ENCODE assay signal across 9 cellular contexts in the genomic region with DNA sequence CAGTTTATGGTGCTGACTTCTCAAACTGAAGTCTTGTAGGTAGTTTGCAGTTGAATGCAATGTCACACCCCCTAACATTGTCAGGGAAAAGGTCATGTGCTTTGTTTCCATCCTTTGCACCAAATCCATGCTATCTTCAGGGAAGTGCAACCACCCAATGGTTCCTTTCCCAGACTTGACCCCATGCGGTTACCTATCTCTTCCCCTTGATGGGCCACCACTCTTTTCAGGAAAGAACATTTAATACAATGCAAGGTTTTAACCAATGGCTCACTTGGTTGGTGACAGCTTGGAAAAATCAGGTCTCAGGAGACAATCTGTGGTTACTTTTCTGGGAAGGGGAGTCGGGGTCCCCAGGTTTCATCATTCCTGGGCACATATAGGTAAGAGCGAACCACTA. TPM values are rescaled to one million over a fixed set of nuclear protein-coding genes. Genes with fewer than 3 reads are reported as not detected.
DNase-seq lines count a peak whose midpoint lies in the region; ATAC-seq and TF ChIP-seq lines count a peak whose summit lies in the region.
"Had no signal": no experiment of that assay in that cellular context is flagged by ENCODE, and none has a peak within 500 bp of the region (broad histone marks: within the 10 kb centered on the region; RNA-seq: fewer than 3 reads in every experiment).

No MANE protein-coding gene starts in this region.

- CTCF ChIA-PET in activated CD4-positive, alpha-beta memory T cell treated with anti-CD3 and anti-CD28 coated beads, Interleukin-2, amount 10 ng/mL, durations not matched to agents 7 days and 5 days (lab: Charles Lee), result interaction anchor here (6.3 kb wide), 1 partner anchor 183 kb away, joined by 129 read pairs; no protein-coding TSS in a partner anchor

- H3K4me1 Mint-ChIP-seq in activated T-cell treated with anti-CD3 and anti-CD28 coated beads, Interleukin-2, amount 50 U/mL, for 72 hours (ENCODE audit: low read depth), result peaks cover 24% of the 10 kb centered on the region
- H3K4me1 Mint-ChIP-seq in activated CD4-positive, alpha-beta memory T cell treated with anti-CD3 and anti-CD28 coated beads, Interleukin-2, amount 10 ng/mL, durations not matched to agents 7 days and 5 days, result peaks cover 29% of the 10 kb centered on the region
- H3K4me1 Mint-ChIP-seq in stimulated activated naive B cell treated with anti-CD40 and anti-IgM and Interleukin-4, amounts not matched to agents 10 μg/mL and 1 μg/mL and 100 μg/mL, for 72 hours, result peaks cover 47 to 73% of the 10 kb centered on the region in 2 donors

- peaks cover 9% of the 10 kb centered on the region for H3K4me1 ChIP-seq in iPS-20b (ENCODE audit: insufficient read depth, low read length)
- peaks cover 0 to 53% (median 15%) of the 10 kb centered on the region in 4 donors for H3K4me1 ChIP-seq in tibial nerve

- H3K27me3 ChIP-seq in iPS-20b (ENCODE audit: insufficient read depth, low read length), result peaks cover 40% of the 10 kb centered on the region
- peaks cover 0 to 3% of the 10 kb centered on the region in 2 donors for H3K27me3 ChIP-seq in tibial nerve

- H3K9me3 ChIP-seq in iPS-20b (ENCODE audit: insufficient read depth, low read depth, low read length), result no peaks in the 10 kb centered on the region
- H3K9me3 ChIP-seq in tibial nerve, result no peaks in the 10 kb centered on the region

- H3K4me3 ChIP-seq in iPS-20b (ENCODE audit: low read length) (peak overlapping the region; percentile 78), tibial nerve (peak overlapping the region in 2 of 4 donors; percentile 64 to 68)

- no peak for TF ChIP-seq EP300 in tibial nerve (IDR thresholded peaks at IDR 0.05)

- peaks cover 66% of the 10 kb centered on the region for H3K27me3 Mint-ChIP-seq in activated T-cell treated with anti-CD3 and anti-CD28 coated beads, Interleukin-2, amount 50 U/mL, for 72 hours (ENCODE audit: low read depth)
- peaks cover 36% of the 10 kb centered on the region for H3K27me3 Mint-ChIP-seq in activated CD4-positive, alpha-beta memory T cell treated with anti-CD3 and anti-CD28 coated beads, Interleukin-2, amount 10 ng/mL, durations not matched to agents 7 days and 5 days
- H3K27me3 Mint-ChIP-seq in stimulated activated naive B cell treated with anti-CD40 and anti-IgM and Interleukin-4, amounts not matched to agents 10 μg/mL and 1 μg/mL and 100 μg/mL, for 72 hours, result peaks cover 26 to 38% of the 10 kb centered on the region in 2 donors

- 83 to 88% methylated on average over 3 of the region's 3 CpGs for WGBS in tibial nerve, 2 donors

- POLR2A ChIA-PET in activated CD4-positive, alpha-beta memory T cell treated with anti-CD3 and anti-CD28 coated beads, Interleukin-2, amount 10 ng/mL, durations not matched to agents 7 days and 5 days (lab: Charles Lee), result interaction anchor here (1.0 to 4.3 kb wide), 5 partner anchors 11 to 305 kb away, joined by 3 to 33 read pairs (median 9); a partner anchor contains a TSS

- no peak for TF ChIP-seq POLR2A in tibial nerve (IDR thresholded peaks at IDR 0.05)

- no peak for TF ChIP-seq CTCF in tibial nerve (IDR thresholded peaks at IDR 0.05)

- no peaks in the 10 kb centered on the region for H3K36me3 ChIP-seq in iPS-20b (ENCODE audit: insufficient read depth, low read depth, low read length)
- H3K36me3 ChIP-seq in tibial nerve, result no peaks in the 10 kb centered on the region

- H3K27ac Mint-ChIP-seq in activated T-cell treated with anti-CD3 and anti-CD28 coated beads, Interleukin-2, amount 50 U/mL, for 72 hours, result no peak overlapping the region
- no peak overlapping the region for H3K27ac Mint-ChIP-seq in activated CD4-positive, alpha-beta memory T cell treated with anti-CD3 and anti-CD28 coated beads, Interleukin-2, amount 10 ng/mL, durations not matched to agents 7 days and 5 days
- H3K27ac Mint-ChIP-seq in stimulated activated naive B cell treated with anti-CD40 and anti-IgM and Interleukin-4, amounts not matched to agents 10 μg/mL and 1 μg/mL and 100 μg/mL, for 72 hours, result no peak overlapping the region

- ATAC-seq in activated T-cell treated with anti-CD3 and anti-CD28 coated beads, Interleukin-2, amount 50 U/mL, for 72 hours (replicated peaks in 1 of 2), result no peak
- ATAC-seq in stimulated activated naive B cell treated with anti-CD40 and anti-IgM and Interleukin-4, amounts not matched to agents 10 μg/mL and 1 μg/mL and 100 μg/mL, for 72 hours (replicated peaks), result no peak
- ATAC-seq in left colon, result no peak

- H3K9me3 Mint-ChIP-seq in activated T-cell treated with anti-CD3 and anti-CD28 coated beads, Interleukin-2, amount 50 U/mL, for 72 hours, result no peaks in the 10 kb centered on the region
- H3K9me3 Mint-ChIP-seq in activated CD4-positive, alpha-beta memory T cell treated with anti-CD3 and anti-CD28 coated beads, Interleukin-2, amount 10 ng/mL, durations not matched to agents 7 days and 5 days, result no peaks in the 10 kb centered on the region
- no peaks in the 10 kb centered on the region for H3K9me3 Mint-ChIP-seq in stimulated activated naive B cell treated with anti-CD40 and anti-IgM and Interleukin-4, amounts not matched to agents 10 μg/mL and 1 μg/mL and 100 μg/mL, for 72 hours

- DNase-seq in activated T-cell treated with anti-CD3 and anti-CD28 coated beads, Interleukin-2, amount 50 U/mL, for 72 hours, result no peak
- no peak for DNase-seq in activated T-cell treated with anti-CD3 and anti-CD28 coated beads, Interleukin-2, amount 50 U/mL, for 48 hours
- no peak for DNase-seq in activated CD4-positive, alpha-beta memory T cell treated with anti-CD3 and anti-CD28 coated beads, Interleukin-2, amount 10 ng/mL, durations not matched to agents 7 days and 5 days
- DNase-seq in stimulated activated naive B cell treated with anti-CD40 and anti-IgM and Interleukin-4, amounts not matched to agents 10 μg/mL and 1 μg/mL and 100 μg/mL, for 72 hours, result no peak
- DNase-seq in OCI-M2 (lab: John Stamatoyannopoulos, UW; ENCODE audit: unreplicated experiment) (no peak), left colon (no peak), tibial nerve (ENCODE audit: low spot score in 2 of 2) (no peak)
- DNase-seq: effector memory CD4-positive, alpha-beta T cell had no signal

- H3K36me3 Mint-ChIP-seq in activated T-cell treated with anti-CD3 and anti-CD28 coated beads, Interleukin-2, amount 50 U/mL, for 72 hours (ENCODE audit: insufficient read depth in 2 of 2), result no peaks in the 10 kb centered on the region
- H3K36me3 Mint-ChIP-seq in activated CD4-positive, alpha-beta memory T cell treated with anti-CD3 and anti-CD28 coated beads, Interleukin-2, amount 10 ng/mL, durations not matched to agents 7 days and 5 days (ENCODE audit: low read depth), result no peaks in the 10 kb centered on the region
- H3K36me3 Mint-ChIP-seq in stimulated activated naive B cell treated with anti-CD40 and anti-IgM and Interleukin-4, amounts not matched to agents 10 μg/mL and 1 μg/mL and 100 μg/mL, for 72 hours, result peaks cover 24 to 35% of the 10 kb centered on the region in 2 donors

- intact Hi-C loops in left colon (cut with DNase I, micrococcal nuclease), result loop anchor here in 1 of 2 donors (5.0 kb wide), 1 partner anchor 183 kb away; no protein-coding TSS in a partner anchor

- no peak overlapping the region for H3K9ac ChIP-seq in iPS-20b (ENCODE audit: low read depth, low read length)

- H3K27ac ChIP-seq in iPS-20b (ENCODE audit: low read length) (no peak overlapping the region), tibial nerve (no peak overlapping the region)

- peak overlapping the region; percentile 92 to 94 for H3K4me3 Mint-ChIP-seq in activated T-cell treated with anti-CD3 and anti-CD28 coated beads, Interleukin-2, amount 50 U/mL, for 72 hours
- H3K4me3 Mint-ChIP-seq in activated CD4-positive, alpha-beta memory T cell treated with anti-CD3 and anti-CD28 coated beads, Interleukin-2, amount 10 ng/mL, durations not matched to agents 7 days and 5 days, result peak overlapping the region; percentile 63
- peak overlapping the region; percentile 89 to 93 for H3K4me3 Mint-ChIP-seq in stimulated activated naive B cell treated with anti-CD40 and anti-IgM and Interleukin-4, amounts not matched to agents 10 μg/mL and 1 μg/mL and 100 μg/mL, for 72 hours

RNA-seq across cellular contexts. Expression of a gene that starts 2.1 kb away (rescaled TPM):
- 1 to 10 TPM; 2.2 to 5.6 TPM for total RNA-seq in activated T-cell treated with anti-CD3 and anti-CD28 coated beads, Interleukin-2, amount 50 U/mL, for 72 hours
- 1 to 10 TPM; 2.3 to 2.7 TPM for total RNA-seq in activated CD4-positive, alpha-beta memory T cell treated with anti-CD3 and anti-CD28 coated beads, Interleukin-2, amount 10 ng/mL, durations not matched to agents 7 days and 5 days
- total RNA-seq in left colon, result 10 to 100 TPM; 16.5 to 16.6 TPM
- total RNA-seq in tibial nerve, result 1 to 10 TPM; 7.1 to 9.3 (median 7.7) TPM
